ENCODE assay signal across 18 cellular contexts in the genomic region with DNA sequence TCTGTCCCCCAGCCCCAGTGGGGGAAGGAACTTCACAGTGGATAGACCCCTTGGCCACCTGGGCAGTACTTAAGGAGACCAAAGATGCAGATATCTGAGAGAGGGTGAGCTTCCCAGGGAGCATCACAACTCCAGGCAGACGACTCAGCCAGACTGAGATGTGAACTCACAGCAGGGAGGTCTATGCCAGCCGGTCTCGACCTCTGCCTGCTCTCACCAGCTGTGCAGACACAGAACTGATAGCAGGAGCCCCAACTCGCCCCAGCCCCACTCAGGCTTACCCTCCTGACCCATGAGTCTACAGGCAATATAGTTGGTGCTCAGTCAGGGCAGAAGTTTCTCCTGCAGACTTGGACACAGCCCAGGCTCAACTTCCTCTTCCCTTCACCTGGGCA. TPM values are rescaled to one million over a fixed set of nuclear protein-coding genes. Genes with fewer than 3 reads are reported as not detected.
A peak's percentile ranks its signal among the peaks of the same experiment; 100 is the strongest.
DNase-seq lines count a peak whose midpoint lies in the region; ATAC-seq and TF ChIP-seq lines count a peak whose summit lies in the region.
"Had no signal": no experiment of that assay in that cellular context is flagged by ENCODE, and none has a peak within 500 bp of the region (broad histone marks: within the 10 kb centered on the region; RNA-seq: fewer than 3 reads in every experiment).

No MANE protein-coding gene starts in this region.

- 17 to 43% methylated on average over 1 to 4 of the region's 4 CpGs for WGBS in endodermal cell (ENCODE audit: insufficient coverage in 1 of 2, insufficient read length in 1 of 2), 2 experiments

- H3K9me3 ChIP-seq in right atrium auricular region, result peaks cover 0 to 3% of the 10 kb centered on the region in 2 donors
- H3K9me3 ChIP-seq in ascending aorta, result no peaks in the 10 kb centered on the region
- no peaks in the 10 kb centered on the region for H3K9me3 ChIP-seq in vagina
- no peaks in the 10 kb centered on the region for H3K9me3 ChIP-seq in endodermal cell (ENCODE audit: control insufficient read depth, low read length)

- peaks cover 2% of the 10 kb centered on the region for H3K4me1 Mint-ChIP-seq in endodermal cell
- H3K4me1 Mint-ChIP-seq: GM23338, naive B cell, T-helper 17 cell had no signal

- H3K9me3 Mint-ChIP-seq in endodermal cell, result peaks cover 12% of the 10 kb centered on the region

- peak overlapping the region; percentile 21 to 49 for H3K27ac ChIP-seq in right atrium auricular region
- peak overlapping the region; percentile 83 to 93 for H3K27ac ChIP-seq in ascending aorta
- H3K27ac ChIP-seq in vagina, result peak overlapping the region; percentile 56
- H3K27ac ChIP-seq in endodermal cell (ENCODE audit: low read depth, low read length), result no peak overlapping the region

- intact Hi-C loops in left ventricle myocardium superior (cut with micrococcal nuclease), result no loop called here
- intact Hi-C loops in ascending aorta (cut with DNase I), result loop anchor here (1.0 to 5.0 kb wide), 2 partner anchors 12 to 71 kb away; no protein-coding TSS in a partner anchor
- intact Hi-C loops in vagina (cut with DNase I), result no loop called here

- no peak for TF ChIP-seq POLR2A in vagina (IDR thresholded peaks at IDR 0.05)

- DNase-seq in right atrium auricular region (ENCODE audit: low spot score), result peak; percentile 59
- no peak for DNase-seq in left ventricle myocardium superior
- no peak for DNase-seq in ascending aorta (ENCODE audit: low spot score in 2 of 2)
- DNase-seq in omental fat pad (ENCODE audit: low spot score), result no peak
- DNase-seq in vagina (ENCODE audit: extremely low spot score in 2 of 2), result peak; percentile 40 to 84
- DNase-seq in endodermal cell, result no peak
- no peak for DNase-seq in NCI-H1417 treated with DMSO at 0.1 percent for 48 hours (lab: John Stamatoyannopoulos, UW)
- DNase-seq in kidney tubule cell (ENCODE audit: low spot score), result no peak
- DNase-seq: activated T-cell treated with anti-CD3 and anti-CD28 coated beads, Interleukin-2, amount 50 U/mL, for 1 hour; heart left ventricle; left colon; naive B cell; retina; stimulated activated CD4-positive, alpha-beta T cell treated with anti-CD3 and anti-CD28 coated beads, Interleukin-2, amount 100 ng/mL, for 24 hours; T-helper 17 cell had no signal

- H3K4me3 Mint-ChIP-seq in endodermal cell, result no peak overlapping the region
- H3K4me3 Mint-ChIP-seq: GM23338, naive B cell, T-helper 17 cell had no signal

- H3K9ac ChIP-seq in endodermal cell (ENCODE audit: extremely low read depth, low read length, poor library complexity, severe bottlenecking), result no peak overlapping the region

- H3K4me3 ChIP-seq in right atrium auricular region (no peak overlapping the region), ascending aorta (no peak overlapping the region), vagina (no peak overlapping the region), endodermal cell (ENCODE audit: low read length) (no peak overlapping the region)
- H3K4me3 ChIP-seq: GM23338, heart left ventricle had no signal

- no peak overlapping the region for H3K27ac Mint-ChIP-seq in endodermal cell
- H3K27ac Mint-ChIP-seq: GM23338, T-helper 17 cell had no signal

- peaks cover 38% of the 10 kb centered on the region for H3K27me3 Mint-ChIP-seq in endodermal cell (ENCODE audit: insufficient read depth)

- TF ChIP-seq CTCF in right atrium auricular region (IDR thresholded peaks at IDR 0.05), result no peak
- TF ChIP-seq CTCF in ascending aorta (IDR thresholded peaks at IDR 0.05), result no peak
- TF ChIP-seq CTCF in omental fat pad (IDR thresholded peaks at IDR 0.05), result no peak
- no peak for TF ChIP-seq CTCF in vagina (IDR thresholded peaks at IDR 0.05)
- no peak for TF ChIP-seq CTCF in endodermal cell (conservative IDR thresholded peaks at IDR 0.05)

- H3K27me3 ChIP-seq in right atrium auricular region (no peaks in the 10 kb centered on the region), ascending aorta (no peaks in the 10 kb centered on the region), vagina (no peaks in the 10 kb centered on the region), endodermal cell (ENCODE audit: control insufficient read depth, insufficient read depth, low read length, poor library complexity, severe bottlenecking) (peaks cover 14% of the 10 kb centered on the region)
- H3K27me3 ChIP-seq: heart left ventricle had no signal

- no peaks in the 10 kb centered on the region for H3K36me3 Mint-ChIP-seq in endodermal cell (ENCODE audit: low read depth)

- H3K36me3 ChIP-seq in right atrium auricular region (no peaks in the 10 kb centered on the region), ascending aorta (no peaks in the 10 kb centered on the region), vagina (no peaks in the 10 kb centered on the region), endodermal cell (ENCODE audit: control insufficient read depth, insufficient read depth, low read length) (no peaks in the 10 kb centered on the region)
- H3K36me3 ChIP-seq: heart left ventricle had no signal

- H3K4me1 ChIP-seq in right atrium auricular region (peaks cover 0 to 27% of the 10 kb centered on the region in 2 donors), ascending aorta (peaks cover 8 to 46% of the 10 kb centered on the region in 2 donors), vagina (peaks cover 17% of the 10 kb centered on the region), endodermal cell (ENCODE audit: control insufficient read depth, insufficient read depth, low read length) (peaks cover 3% of the 10 kb centered on the region)

- no peak for ATAC-seq in left ventricle myocardium superior
- ATAC-seq in omental fat pad (ENCODE audit: low FRiP score), result peak; percentile 30
- ATAC-seq: GM23338, left colon, T-helper 17 cell had no signal

RNA-seq across cellular contexts. Expression of gene ACCSL, which starts 29.7 kb away (rescaled TPM):
- not detected for total RNA-seq in right atrium auricular region
- not detected for total RNA-seq in left ventricle myocardium superior
- total RNA-seq in ascending aorta, result not detected
- total RNA-seq in omental fat pad, result not detected
- total RNA-seq in vagina, result not detected
- total RNA-seq in endodermal cell, result not detected
- polyA plus RNA-seq in endodermal cell (2013, experiment 1 of 2), result not detected
- not detected for polyA plus RNA-seq in endodermal cell (2013, experiment 2 of 2)
- total RNA-seq: chondrocyte, GM23338, heart left ventricle, left colon, NCI-H460 had no signal
- polyA plus RNA-seq: GM23338, heart left ventricle had no signal

RNA-seq across cellular contexts. Expression of gene ACCS, which starts 47.9 kb away (rescaled TPM):
- 1 to 10 TPM; 2.3 to 6.1 TPM for total RNA-seq in right atrium auricular region
- total RNA-seq in left ventricle myocardium superior, result 8.2 TPM
- total RNA-seq in ascending aorta, result 8.5 TPM
- 10 to 100 TPM; 13.8 to 38.0 (median 19.7) TPM for total RNA-seq in omental fat pad
- total RNA-seq in vagina, result 8.1 TPM
- total RNA-seq in endodermal cell, result 10 to 100 TPM; 10.6 to 16.6 TPM
- 5.1 TPM for polyA plus RNA-seq in endodermal cell (2013, experiment 1 of 2)
- polyA plus RNA-seq in endodermal cell (2013, experiment 2 of 2), result 5.1 TPM

Comparison
In these comparisons a context has a peak if more than half of its experiments do, and no peak if none do; other contexts are left out.
1. DNase-seq: peak in right atrium auricular region (single experiment) and vagina (2 of 2); none in left ventricle myocardium superior (single experiment), ascending aorta (0 of 2), omental fat pad (single experiment), endodermal cell (single experiment), NCI-H1417 treated with DMSO at 0.1 percent for 48 hours (single experiment) and kidney tubule cell (single experiment).